8 cellular contexts compared by ENCODE assay signal in the genomic region with DNA sequence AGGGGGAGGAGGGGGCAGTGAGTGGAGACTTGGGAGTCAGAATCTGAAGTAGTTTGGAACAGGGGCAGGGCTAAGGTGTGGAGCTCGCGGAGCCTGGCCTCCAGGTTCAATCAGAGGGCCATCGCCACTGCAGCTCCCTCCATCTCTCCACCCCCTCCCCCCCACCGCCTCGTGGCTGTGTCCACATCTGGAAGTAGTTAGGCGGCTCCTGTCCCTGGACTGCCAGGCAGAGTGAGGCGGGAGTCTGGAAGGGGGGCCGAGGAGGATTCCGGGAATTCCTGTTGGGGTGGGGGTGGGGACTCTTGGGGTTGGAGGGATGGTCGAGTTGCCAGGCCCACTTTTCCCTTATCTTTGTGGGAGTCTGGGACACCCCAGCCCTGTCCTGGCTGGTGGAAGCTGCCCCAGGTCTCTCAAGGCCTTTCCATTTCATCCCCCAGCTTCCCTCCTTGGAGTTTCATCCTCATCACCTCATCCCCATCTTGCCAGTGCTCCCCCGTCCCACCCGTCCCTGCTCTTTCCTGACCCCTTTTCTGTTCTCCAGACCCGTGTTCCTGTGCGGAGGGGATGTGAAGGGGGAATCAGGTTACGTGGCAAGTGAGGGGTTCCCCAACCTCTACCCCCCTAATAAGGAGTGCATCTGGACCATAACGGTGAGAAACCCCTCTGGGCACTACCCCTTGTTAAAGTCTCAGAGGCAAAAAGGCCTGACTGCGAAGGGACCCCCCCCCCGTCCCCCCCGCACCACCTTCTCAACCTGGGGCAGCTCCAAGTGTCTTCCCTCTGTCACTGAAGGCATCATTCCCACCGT. TPM values are rescaled to one million over a fixed set of nuclear protein-coding genes. Genes with fewer than 3 reads are reported as not detected.
DNase-seq lines count a peak whose midpoint lies in the region; TF ChIP-seq lines count a peak whose summit lies in the region.

No MANE protein-coding gene starts in this region.

- TF ChIP-seq CTCF in 22Rv1 (IDR thresholded peaks at IDR 0.05), result no peak
- TF ChIP-seq CTCF in HFFc6 (IDR thresholded peaks at IDR 0.05), result no peak
- no peak for TF ChIP-seq CTCF in MCF 10A (IDR thresholded peaks at IDR 0.05; ENCODE audit: unreplicated experiment)

- H3K9me3 ChIP-seq in mesenchymal stem cell (ENCODE audit: control insufficient read depth, low read length), result no peaks in the 10 kb centered on the region

- peak overlapping the region; percentile 52 for H2AK5ac ChIP-seq in mesenchymal stem cell (ENCODE audit: low read length, severe bottlenecking)

- H3K4me1 ChIP-seq in mesenchymal stem cell (ENCODE audit: control insufficient read depth, insufficient read depth, low read depth, low read length), result peaks cover 41% of the 10 kb centered on the region

- no peaks in the 10 kb centered on the region for H3K9me3 Mint-ChIP-seq in HFFc6
- H3K9me3 Mint-ChIP-seq in MCF 10A (ENCODE audit: unreplicated experiment), result no peaks in the 10 kb centered on the region

- H2BK120ac ChIP-seq in mesenchymal stem cell (ENCODE audit: low read depth, low read length), result peak overlapping the region; percentile 99

- 16% methylated on average over 16 of the region's 20 CpGs for WGBS in mesenchymal stem cell

- peak overlapping the region; percentile 97 for H4K91ac ChIP-seq in mesenchymal stem cell (ENCODE audit: low read length)

- peak overlapping the region; percentile 84 for H3K27ac Mint-ChIP-seq in HFFc6
- H3K27ac Mint-ChIP-seq in MCF 10A (ENCODE audit: low read depth, unreplicated experiment), result no peak overlapping the region

- peak overlapping the region; percentile 95 for H4K8ac ChIP-seq in mesenchymal stem cell (ENCODE audit: low read length)

- peaks cover 2% of the 10 kb centered on the region for H3K79me1 ChIP-seq in mesenchymal stem cell (replicated peaks; ENCODE audit: low read length, poor library complexity, severe bottlenecking)

- peak overlapping the region; percentile 88 for H3K9ac ChIP-seq in mesenchymal stem cell (ENCODE audit: low read length)

- peak overlapping the region; percentile 97 for H2BK15ac ChIP-seq in mesenchymal stem cell (ENCODE audit: low read depth, poor library complexity, severe bottlenecking)

- H3K14ac ChIP-seq in mesenchymal stem cell (ENCODE audit: low read length in 2 of 2), result peak overlapping the region; percentile 41 to 86

- H3K27ac ChIP-seq in 22Rv1 (0 out of 2 replicates have a peak overlapping the region, but pooled peaks have one; percentile 33), mesenchymal stem cell (ENCODE audit: low read length, poor library complexity, severe bottlenecking) (peak overlapping the region; percentile 74)

- intact Hi-C loops in MCF 10A (cut with micrococcal nuclease), result loop anchor here (5.0 kb wide), 1 partner anchor 89 kb away; a partner anchor contains a TSS

- CTCF ChIA-PET in MCF 10A (lab: Yijun Ruan, JAX), result interaction anchor here (0.6 to 1.3 kb wide), 5 partner anchors 16 to 247 kb away, joined by 3 to 6 read pairs (median 3); a partner anchor contains a TSS

- peak overlapping the region in 1 of 2 experiments; percentile 10 for H3K23ac ChIP-seq in mesenchymal stem cell (ENCODE audit: low read length in 2 of 2)

- peaks cover 16% of the 10 kb centered on the region for H3K4me1 Mint-ChIP-seq in HFFc6 (ENCODE audit: low read depth)
- H3K4me1 Mint-ChIP-seq in MCF 10A (ENCODE audit: insufficient read depth, unreplicated experiment), result peaks cover 5% of the 10 kb centered on the region

- POLR2A ChIA-PET in MCF 10A (lab: Yijun Ruan, JAX), result no interaction called here

- H3K27me3 Mint-ChIP-seq in HFFc6 (ENCODE audit: insufficient read depth), result no peaks in the 10 kb centered on the region; the same call in none of the 2 replicates
- no peaks in the 10 kb centered on the region for H3K27me3 Mint-ChIP-seq in MCF 10A (ENCODE audit: insufficient read depth, unreplicated experiment)

- peak overlapping the region; percentile 81 for H3K4me2 ChIP-seq in mesenchymal stem cell (ENCODE audit: low read length, poor library complexity, severe bottlenecking)

- H3K4me3 Mint-ChIP-seq in HFFc6 (peak overlapping the region; percentile 90), MCF 10A (ENCODE audit: unreplicated experiment) (peak overlapping the region; percentile 72)

- peaks cover 9% of the 10 kb centered on the region for H3K36me3 Mint-ChIP-seq in HFFc6 (ENCODE audit: low read depth)
- H3K36me3 Mint-ChIP-seq in MCF 10A (ENCODE audit: insufficient read depth, unreplicated experiment), result peaks cover 2% of the 10 kb centered on the region

- no TSS peak for BruUV-seq in MCF 10A (replicated peaks; lab: Mats Ljungman, UMichigan)

- H3K36me3 ChIP-seq in mesenchymal stem cell (ENCODE audit: control insufficient read depth in 1 of 2, insufficient read depth in 2 of 2, low read depth in 1 of 2, low read length in 2 of 2), result peaks cover 12 to 29% of the 10 kb centered on the region in 2 experiments

- no peak overlapping the region for H2BK5ac ChIP-seq in mesenchymal stem cell (ENCODE audit: low read depth, low read length, poor library complexity, severe bottlenecking)

- peak overlapping the region; percentile 70 to 94 for H3K18ac ChIP-seq in mesenchymal stem cell (ENCODE audit: low read depth in 1 of 2, low read length in 2 of 2)

- H3K4ac ChIP-seq in mesenchymal stem cell (ENCODE audit: low read depth in 1 of 2, low read length in 2 of 2), result peak overlapping the region; percentile 52 to 99

- no peaks in the 10 kb centered on the region for H3K27me3 ChIP-seq in mesenchymal stem cell (ENCODE audit: control insufficient read depth in 1 of 2, insufficient read depth in 1 of 2, low read length in 2 of 2)

- H2AFZ ChIP-seq in mesenchymal stem cell (ENCODE audit: low read depth, low read length), result no peak overlapping the region

- DNase-seq in HFFc6 (peak; percentile 78), MCF 10A (ENCODE audit: unreplicated experiment) (no peak), mesenchymal stem cell (peak; percentile 72), cerebellar nuclear complex (lab: John Stamatoyannopoulos, UW) (no peak), Kasumi-1 (lab: John Stamatoyannopoulos, UW) (no peak), Ammon's horn (ENCODE audit: low spot score) (no peak), NCI-H1092 treated with DMSO at 0.1 percent for 48 hours (lab: John Stamatoyannopoulos, UW) (no peak)

- H2BK12ac ChIP-seq in mesenchymal stem cell (ENCODE audit: low read length in 2 of 2), result peak overlapping the region; percentile 89 to 93

- peak overlapping the region in 1 of 2 experiments; percentile 92 for H3K4me3 ChIP-seq in mesenchymal stem cell (ENCODE audit: insufficient read depth in 1 of 2, low read depth in 1 of 2, low read length in 2 of 2)

RNA-seq across cellular contexts. Expression of a gene that starts 0.9 kb away (rescaled TPM):
- 100 to 1,000 TPM; 291 to 396 (median 388) TPM for total RNA-seq in HFFc6 (2021; fragmentation: NEBNext Ultra II Directional; extraction: Animal tissue kit (Norgen Biotek cat#: 25700))
- 2.0 and 3.6 TPM in 2 replicates for total RNA-seq in MCF 10A (2022)
- polyA plus RNA-seq in mesenchymal stem cell (2013, experiment 1 of 2), result 255 TPM
- 254 TPM for polyA plus RNA-seq in mesenchymal stem cell (2013, experiment 2 of 2)

RNA-seq across cellular contexts. Expression of a gene that starts 9.2 kb away (rescaled TPM):
- 10 to 100 TPM; 14.6 to 19.0 (median 17.4) TPM for total RNA-seq in HFFc6 (2021; fragmentation: NEBNext Ultra II Directional; extraction: Animal tissue kit (Norgen Biotek cat#: 25700))
- 5.2 and 7.4 TPM in 2 replicates for total RNA-seq in MCF 10A (2022)
- polyA plus RNA-seq in mesenchymal stem cell (2013, experiment 1 of 2), result 25.6 TPM
- 23.4 TPM for polyA plus RNA-seq in mesenchymal stem cell (2013, experiment 2 of 2)

RNA-seq across cellular contexts. Expression of a gene that starts 17.0 kb away (rescaled TPM):
- under 1 TPM; 0.20 to 0.47 (median 0.28) TPM for total RNA-seq in HFFc6 (2021; fragmentation: NEBNext Ultra II Directional; extraction: Animal tissue kit (Norgen Biotek cat#: 25700))
- 0.37 and 1.1 TPM in 2 replicates for total RNA-seq in MCF 10A (2022)
- polyA plus RNA-seq in mesenchymal stem cell (2013, experiment 1 of 2), result 0.37 TPM
- 0.33 TPM for polyA plus RNA-seq in mesenchymal stem cell (2013, experiment 2 of 2)

RNA-seq across cellular contexts. Expression of a gene that starts 17.2 kb away (rescaled TPM):
- total RNA-seq in HFFc6 (2021; fragmentation: NEBNext Ultra II Directional; extraction: Animal tissue kit (Norgen Biotek cat#: 25700)), result 10 to 100 TPM; 34.7 to 40.6 (median 38.5) TPM
- 21.4 and 22.3 TPM in 2 replicates for total RNA-seq in MCF 10A (2022)
- polyA plus RNA-seq in mesenchymal stem cell (2013, experiment 1 of 2), result 72.6 TPM
- polyA plus RNA-seq in mesenchymal stem cell (2013, experiment 2 of 2), result 68.0 TPM

RNA-seq across cellular contexts. Expression of a gene that starts 29.4 kb away (rescaled TPM):
- total RNA-seq in HFFc6 (2021; fragmentation: NEBNext Ultra II Directional; extraction: Animal tissue kit (Norgen Biotek cat#: 25700)), result under 1 TPM in 3 of 6 experiments, not detected in 3; 0.40 to 0.87 (median 0.55) TPM
- total RNA-seq in MCF 10A (2022), result 1.2 and 2.9 TPM in 2 replicates
- polyA plus RNA-seq in mesenchymal stem cell (2013, experiment 1 of 2), result 1.9 TPM
- 1.4 TPM for polyA plus RNA-seq in mesenchymal stem cell (2013, experiment 2 of 2)

Comparison
In these comparisons a context has a peak if more than half of its experiments do, and no peak if none do; other contexts are left out.
1. DNase-seq: peak in HFFc6 (single experiment) and mesenchymal stem cell (single experiment); none in MCF 10A (single experiment), cerebellar nuclear complex (0 of 2), Kasumi-1 (0 of 2), Ammon's horn (single experiment) and NCI-H1092 treated with DMSO at 0.1 percent for 48 hours (single experiment).
2. RNA of a gene that starts 0.9 kb away (total RNA-seq): 291 to 396 TPM in HFFc6; 2.0 to 3.6 TPM in MCF 10A; every median in the first group is over 10 times any median in the second.